ENCODE assay signal across 8 cellular contexts in the genomic region with DNA sequence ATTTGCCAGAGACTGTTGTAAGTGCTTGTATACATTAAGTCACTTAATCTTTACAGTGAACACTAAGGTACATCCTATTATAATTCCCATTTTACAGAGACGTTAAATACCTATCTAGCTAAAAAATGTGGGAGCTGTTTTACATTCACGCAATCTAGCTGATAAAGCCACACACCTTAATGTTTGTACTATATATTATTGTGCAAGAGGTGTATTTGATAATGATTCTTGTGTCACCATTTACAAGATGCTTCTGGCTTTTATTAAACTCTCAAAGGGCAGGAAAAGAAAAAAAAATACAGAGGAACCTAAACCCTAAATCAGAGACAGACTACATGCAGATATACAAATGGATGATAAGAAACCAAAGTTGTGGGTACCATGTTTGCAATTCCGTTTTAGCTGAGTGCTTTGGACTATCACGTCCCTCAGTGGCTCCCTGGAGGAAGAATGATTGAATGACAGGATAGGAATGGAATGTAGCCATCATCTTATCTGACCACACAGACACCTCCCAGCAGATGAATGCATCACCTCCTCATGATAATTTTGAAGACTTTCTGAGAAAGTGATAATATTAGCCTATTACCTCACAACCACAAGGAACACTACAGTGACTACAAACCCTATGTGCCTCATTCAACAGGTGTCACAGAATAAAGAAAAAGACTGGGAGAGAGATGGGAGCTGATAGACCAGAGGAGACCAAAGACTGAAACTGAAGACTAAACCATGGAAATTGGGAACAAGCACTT.
DNase-seq lines count a peak whose midpoint lies in the region; ATAC-seq and TF ChIP-seq lines count a peak whose summit lies in the region.

No MANE protein-coding gene starts in this region.

- H3K4me1 ChIP-seq in suprapubic skin: peaks cover 16% of the 10 kb centered on the region

- peaks cover 12% of the 10 kb centered on the region for H3K4me1 Mint-ChIP-seq in activated CD4-positive, alpha-beta T cell treated with anti-CD3 and anti-CD28 coated beads for 36 hours
- H3K4me1 Mint-ChIP-seq in WTC11 (peaks cover 33% of the 10 kb centered on the region), immature natural killer cell (peaks cover 16 to 29% of the 10 kb centered on the region in 2 donors)

- no peak for TF ChIP-seq EP300 in suprapubic skin (IDR thresholded peaks at IDR 0.05)

- intact Hi-C loops in activated CD4-positive, alpha-beta T cell treated with anti-CD3 and anti-CD28 coated beads for 36 hours (cut with DNase I, micrococcal nuclease): loop anchor here (1.0 to 5.0 kb wide), 8 partner anchors 54 to 846 kb away; partner anchors contain the start of genes GPALPP1 (in 1 of the 2) and NUFIP1 (in 1 of the 2)

- H3K36me3 ChIP-seq in suprapubic skin: no peaks in the 10 kb centered on the region

- H3K36me3 Mint-ChIP-seq in activated CD4-positive, alpha-beta T cell treated with anti-CD3 and anti-CD28 coated beads for 36 hours (ENCODE audit: low read depth): no peaks in the 10 kb centered on the region
- H3K36me3 Mint-ChIP-seq in WTC11 (no peaks in the 10 kb centered on the region), immature natural killer cell (no peaks in the 10 kb centered on the region)

- ATAC-seq in activated CD4-positive, alpha-beta T cell treated with anti-CD3 and anti-CD28 coated beads for 36 hours: no peak
- ATAC-seq in WTC11 (no peak), GM21381 (IDR thresholded peaks at IDR 0.05; ENCODE audit: unreplicated experiment) (no peak)

- POLR2A ChIA-PET in activated CD4-positive, alpha-beta T cell treated with anti-CD3 and anti-CD28 coated beads for 36 hours (lab: Charles Lee): no interaction called here
- POLR2A ChIA-PET in WTC11 (lab: Charles Lee): no interaction called here

- no peak overlapping the region for H3K27ac ChIP-seq in suprapubic skin

- H3K4me3 ChIP-seq in suprapubic skin: peak overlapping the region; percentile 60

- H3K27ac Mint-ChIP-seq in activated CD4-positive, alpha-beta T cell treated with anti-CD3 and anti-CD28 coated beads for 36 hours: no peak overlapping the region
- H3K27ac Mint-ChIP-seq in WTC11 (peak overlapping the region; percentile 37; the same call in 1 of the 2 replicates), immature natural killer cell (peak overlapping the region in 5 of 6 donors; percentile 85 to 97 (median 89))

- DNase-seq in activated CD4-positive, alpha-beta T cell treated with anti-CD3 and anti-CD28 coated beads for 36 hours: no peak
- DNase-seq in activated CD4-positive, alpha-beta T cell treated with anti-CD3 and anti-CD28 coated beads, Interleukin-2, amount 50 U/mL, for 4 hours: no peak
- DNase-seq in WTC11 (ENCODE audit: low spot score) (no peak), immature natural killer cell (no peak), suprapubic skin (ENCODE audit: low spot score in 2 of 2) (no peak), NK-92 (lab: John Stamatoyannopoulos, UW; ENCODE audit: unreplicated experiment) (no peak), DMS79 (lab: John Stamatoyannopoulos, UW) (no peak)

- no peaks in the 10 kb centered on the region for H3K27me3 ChIP-seq in suprapubic skin

- CTCF ChIA-PET in activated CD4-positive, alpha-beta T cell treated with anti-CD3 and anti-CD28 coated beads for 36 hours (lab: Charles Lee): no interaction called here
- CTCF ChIA-PET in WTC11 (lab: Charles Lee): no interaction called here

- peak overlapping the region; percentile 87 for H3K4me3 Mint-ChIP-seq in activated CD4-positive, alpha-beta T cell treated with anti-CD3 and anti-CD28 coated beads for 36 hours
- H3K4me3 Mint-ChIP-seq in WTC11 (peak overlapping the region; percentile 97), immature natural killer cell (peak overlapping the region; percentile 90 to 97 (median 93))

- TF ChIP-seq POLR2A in suprapubic skin (IDR thresholded peaks at IDR 0.05): no peak

- H3K9me3 ChIP-seq in suprapubic skin: no peaks in the 10 kb centered on the region

- 64% methylated on average over 4 of the region's 4 CpGs for WGBS in suprapubic skin

- peaks cover 3% of the 10 kb centered on the region for H3K27me3 Mint-ChIP-seq in activated CD4-positive, alpha-beta T cell treated with anti-CD3 and anti-CD28 coated beads for 36 hours
- H3K27me3 Mint-ChIP-seq in WTC11 (ENCODE audit: low read depth) (no peaks in the 10 kb centered on the region; the same call in 1 of the 2 replicates), immature natural killer cell (ENCODE audit: low read depth in 3 of 3) (peaks cover 4 to 7% (median 4%) of the 10 kb centered on the region in 3 donors)

- TF ChIP-seq CTCF in WTC11 (IDR thresholded peaks at IDR 0.05) (no peak), suprapubic skin (IDR thresholded peaks at IDR 0.05) (no peak)

- no peaks in the 10 kb centered on the region for H3K9me3 Mint-ChIP-seq in activated CD4-positive, alpha-beta T cell treated with anti-CD3 and anti-CD28 coated beads for 36 hours (ENCODE audit: low read depth)
- no peaks in the 10 kb centered on the region for H3K9me3 Mint-ChIP-seq in WTC11
- H3K9me3 Mint-ChIP-seq in immature natural killer cell: no peaks in the 10 kb centered on the region

TF ChIP-seq in WTC11, 78 proteins besides CTCF, POLR2A, EP300 and RAD21:
- TF ChIP-seq GRHL2 (CRISPR knock-in tag; IDR thresholded peaks at IDR 0.05; ENCODE audit: insufficient replicate concordance, severe bottlenecking): no peak
- TF ChIP-seq NR3C1 (CRISPR knock-in tag; conservative IDR thresholded peaks at IDR 0.05; ENCODE audit: low read depth): no peak
- TF ChIP-seq ZNF138 (CRISPR knock-in tag; conservative IDR thresholded peaks at IDR 0.05): no peak
- TF ChIP-seq NR2C2 (CRISPR knock-in tag; IDR thresholded peaks at IDR 0.05): no peak
- TF ChIP-seq GABPB1 (CRISPR knock-in tag; IDR thresholded peaks at IDR 0.05): no peak
